In genomic region chr5:13643734-13644133, GRCh38 we compare ENCODE assay signal across 8 cellular contexts.
"Had no signal": no experiment of that assay in that cellular context is flagged by ENCODE, and none has a peak within 500 bp of the region (broad histone marks: within the 10 kb centered on the region; RNA-seq: fewer than 3 reads in every experiment).

No MANE protein-coding gene starts in this region.

- H3K9me3 ChIP-seq: HAP-1 had no signal

- H3K4me1 ChIP-seq: HAP-1 had no signal

- H3K36me3 ChIP-seq: HAP-1 had no signal

- DNase-seq: GM23248, GOT3, H7, HFFc6, KBM-7 had no signal

- H3K9ac ChIP-seq: GM23248 had no signal

- H2AFZ ChIP-seq: GM23248 had no signal

- ATAC-seq: HCT116 had no signal

- H3K4me3 ChIP-seq: GM23248, HAP-1 had no signal

- H3K27ac ChIP-seq: GM23248, HL-60 had no signal
